12 cellular contexts compared by ENCODE assay signal in the genomic region with DNA sequence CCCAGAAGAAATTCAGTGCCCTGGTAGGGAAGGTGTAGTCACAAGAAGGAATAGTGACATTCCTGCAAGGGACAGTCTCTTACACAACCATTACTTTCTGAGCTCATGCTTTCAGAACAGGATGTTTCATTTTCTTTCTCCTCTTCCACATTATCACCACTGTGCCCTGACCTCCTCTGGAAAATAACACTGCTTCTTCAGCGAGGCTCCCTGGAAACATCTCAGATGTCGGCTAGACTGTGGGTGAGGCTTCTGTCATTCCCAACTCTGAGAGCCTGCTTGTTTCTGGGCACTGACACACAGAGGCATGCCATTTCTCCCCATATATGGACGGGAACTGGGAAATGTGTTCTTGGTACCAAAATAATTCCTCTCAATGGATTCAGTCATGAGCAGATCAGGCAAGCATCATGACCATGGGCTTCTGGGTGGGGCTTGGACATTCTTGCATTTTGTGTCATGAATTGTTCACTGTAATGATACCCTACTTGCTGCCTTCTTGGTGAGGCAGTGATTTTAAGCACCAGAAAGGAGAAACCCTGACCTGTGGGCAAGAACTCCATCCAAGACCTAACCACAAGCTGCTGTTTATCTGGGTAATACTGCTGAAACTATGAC. TPM values are rescaled to one million over a fixed set of nuclear protein-coding genes. Genes with fewer than 3 reads are reported as not detected.
DNase-seq lines count a peak whose midpoint lies in the region; ATAC-seq, FAIRE-seq and TF ChIP-seq lines count a peak whose summit lies in the region.
"Had no signal": no experiment of that assay in that cellular context is flagged by ENCODE, and none has a peak within 500 bp of the region (broad histone marks: within the 10 kb centered on the region; RNA-seq: fewer than 3 reads in every experiment).

No MANE protein-coding gene starts in this region.

- H3K27me3 ChIP-seq in kidney epithelial cell (ENCODE audit: control insufficient read depth, insufficient read depth, low read length): no peaks in the 10 kb centered on the region
- no peaks in the 10 kb centered on the region for H3K27me3 ChIP-seq in tibial artery

- intact Hi-C loops in tibial artery (cut with DNase I; ENCODE audit: low total_unique reads): no loop called here

- no peak for ATAC-seq in GM21390 (IDR thresholded peaks at IDR 0.05; ENCODE audit: unreplicated experiment)

- peak overlapping the region; percentile 83 to 85 for H3K27ac ChIP-seq in tibial artery

- no peak for TF ChIP-seq POLR2A in H54 (IDR thresholded peaks at IDR 0.05; ENCODE audit: low read depth, low read length)

- FAIRE-seq in H54 (lab: Jason Lieb, UNC): no peak
- FAIRE-seq: urothelium cell line had no signal

- DNase-seq in HS-27A (ENCODE audit: low read depth): peak; percentile 94
- peak; percentile 75 for DNase-seq in choroid plexus epithelial cell (ENCODE audit: low read depth)
- DNase-seq in kidney epithelial cell (ENCODE audit: low read depth): peak; percentile 26
- DNase-seq in tibial artery: peak; percentile 75 to 84
- no peak for DNase-seq in H54 (ENCODE audit: insufficient read length, low spot score)
- DNase-seq in mucosa of gallbladder (ENCODE audit: low spot score): no peak
- no peak for DNase-seq in NCI-H128 (lab: John Stamatoyannopoulos, UW; ENCODE audit: unreplicated experiment)
- DNase-seq: amygdala, NCI-H146, T-helper 2 cell had no signal

- H3K9me3 ChIP-seq in tibial artery: no peaks in the 10 kb centered on the region

- H3K36me3 ChIP-seq in kidney epithelial cell (ENCODE audit: control insufficient read depth, insufficient read depth, low read length): no peaks in the 10 kb centered on the region
- H3K36me3 ChIP-seq in tibial artery: no peaks in the 10 kb centered on the region

- H3K4me3 ChIP-seq in choroid plexus epithelial cell (ENCODE audit: low read depth, low read length) (no peak overlapping the region), kidney epithelial cell (ENCODE audit: low read depth, low read length) (no peak overlapping the region), tibial artery (no peak overlapping the region)

- peaks cover 0 to 68% (median 42%) of the 10 kb centered on the region in 4 donors for H3K4me1 ChIP-seq in tibial artery

- no peak for TF ChIP-seq CTCF in choroid plexus epithelial cell (conservative IDR thresholded peaks at IDR 0.05; ENCODE audit: low read depth, low read length)
- TF ChIP-seq CTCF in kidney epithelial cell (IDR thresholded peaks at IDR 0.05; ENCODE audit: insufficient read depth, low read length, poor library complexity, severe bottlenecking): no peak
- TF ChIP-seq CTCF in tibial artery (IDR thresholded peaks at IDR 0.05): no peak

RNA-seq across cellular contexts. Expression of a gene that starts 14.3 kb away (rescaled TPM):
- 0.89 and 0.92 TPM in 2 replicates for total RNA-seq in kidney epithelial cell
- 4.2 TPM for total RNA-seq in mucosa of gallbladder

Comparison
In these comparisons a context has a peak if more than half of its experiments do, and no peak if none do; other contexts are left out.
1. DNase-seq: peak in HS-27A (single experiment), choroid plexus epithelial cell (single experiment), kidney epithelial cell (single experiment) and tibial artery (2 of 2); none in H54 (single experiment), mucosa of gallbladder (single experiment) and NCI-H128 (single experiment).